8 cellular contexts compared by ENCODE assay signal in genomic region chr15:94576889-94577533, GRCh38.
DNase-seq lines count a peak whose midpoint lies in the region; ATAC-seq, FAIRE-seq and TF ChIP-seq lines count a peak whose summit lies in the region.

No MANE protein-coding gene starts in this region.

- H3K4me2 ChIP-seq in osteoblast (ENCODE audit: insufficient read depth, low read length), result no peak overlapping the region

- H3K36me3 ChIP-seq in osteoblast (ENCODE audit: insufficient read depth, low read length) (no peaks in the 10 kb centered on the region), suprapubic skin (no peaks in the 10 kb centered on the region)

- H3K9me3 ChIP-seq in osteoblast (ENCODE audit: low read depth, low read length) (no peaks in the 10 kb centered on the region), suprapubic skin (no peaks in the 10 kb centered on the region)

- no peak for FAIRE-seq in D721Med (lab: Jason Lieb, UNC)

- no peak overlapping the region for H2AFZ ChIP-seq in osteoblast (ENCODE audit: low read length)

- no peak for DNase-seq in D721Med (ENCODE audit: insufficient read length, low spot score)
- peak; percentile 64 for DNase-seq in RPMI8226
- DNase-seq in coronary artery (ENCODE audit: low spot score), result no peak
- peak; percentile 36 for DNase-seq in osteoblast (ENCODE audit: insufficient read length, low spot score, missing footprints)
- DNase-seq in suprapubic skin (ENCODE audit: low spot score in 2 of 2), result no peak
- DNase-seq in cerebellar cortex (ENCODE audit: low spot score), result no peak

- WGBS in suprapubic skin, result 63% methylated on average over 12 of the region's 12 CpGs

- H3K27me3 ChIP-seq in osteoblast (ENCODE audit: insufficient read depth, low read length), result no peaks in the 10 kb centered on the region
- H3K27me3 ChIP-seq in suprapubic skin, result peaks cover 3% of the 10 kb centered on the region

- no peak for TF ChIP-seq EP300 in suprapubic skin (IDR thresholded peaks at IDR 0.05)

- no peaks in the 10 kb centered on the region for H4K20me1 ChIP-seq in osteoblast (ENCODE audit: insufficient read depth, low read length)

- H3K4me3 ChIP-seq in coronary artery (no peak overlapping the region), osteoblast (ENCODE audit: insufficient read depth, low read length) (no peak overlapping the region), suprapubic skin (no peak overlapping the region)

- no peaks in the 10 kb centered on the region for H3K4me1 ChIP-seq in osteoblast (ENCODE audit: insufficient read depth, low read length)
- H3K4me1 ChIP-seq in suprapubic skin, result no peaks in the 10 kb centered on the region

- no peak for TF ChIP-seq POLR2A in suprapubic skin (IDR thresholded peaks at IDR 0.05)

- TF ChIP-seq CTCF in D721Med (IDR thresholded peaks at IDR 0.05; ENCODE audit: insufficient read depth, missing control alignments) (peak; percentile 12), coronary artery (IDR thresholded peaks at IDR 0.05) (peak; percentile 28), osteoblast (IDR thresholded peaks at IDR 0.05; ENCODE audit: extremely low read depth, low read depth, low read length) (no peak), suprapubic skin (IDR thresholded peaks at IDR 0.05) (peak in 1 of 2 donors; percentile 52)

- H3K79me2 ChIP-seq in osteoblast (ENCODE audit: insufficient read depth, low read length), result no peaks in the 10 kb centered on the region

- ATAC-seq in GM19035 (IDR thresholded peaks at IDR 0.05; ENCODE audit: unreplicated experiment), result peak; percentile 78
- ATAC-seq in HG03135 (IDR thresholded peaks at IDR 0.05; ENCODE audit: unreplicated experiment), result peak; percentile 82

- H3K27ac ChIP-seq in coronary artery, result no peak overlapping the region
- no peak overlapping the region for H3K27ac ChIP-seq in osteoblast (ENCODE audit: low read depth, low read length)
- H3K27ac ChIP-seq in suprapubic skin, result no peak overlapping the region

Comparison
In these comparisons a context has a peak if more than half of its experiments do, and no peak if none do; other contexts are left out.
1. DNase-seq: peak in RPMI8226 (single experiment) and osteoblast (single experiment); none in D721Med (single experiment), coronary artery (single experiment), suprapubic skin (0 of 2) and cerebellar cortex (single experiment).